1 cellular context compared by ENCODE assay signal in the genomic region with DNA sequence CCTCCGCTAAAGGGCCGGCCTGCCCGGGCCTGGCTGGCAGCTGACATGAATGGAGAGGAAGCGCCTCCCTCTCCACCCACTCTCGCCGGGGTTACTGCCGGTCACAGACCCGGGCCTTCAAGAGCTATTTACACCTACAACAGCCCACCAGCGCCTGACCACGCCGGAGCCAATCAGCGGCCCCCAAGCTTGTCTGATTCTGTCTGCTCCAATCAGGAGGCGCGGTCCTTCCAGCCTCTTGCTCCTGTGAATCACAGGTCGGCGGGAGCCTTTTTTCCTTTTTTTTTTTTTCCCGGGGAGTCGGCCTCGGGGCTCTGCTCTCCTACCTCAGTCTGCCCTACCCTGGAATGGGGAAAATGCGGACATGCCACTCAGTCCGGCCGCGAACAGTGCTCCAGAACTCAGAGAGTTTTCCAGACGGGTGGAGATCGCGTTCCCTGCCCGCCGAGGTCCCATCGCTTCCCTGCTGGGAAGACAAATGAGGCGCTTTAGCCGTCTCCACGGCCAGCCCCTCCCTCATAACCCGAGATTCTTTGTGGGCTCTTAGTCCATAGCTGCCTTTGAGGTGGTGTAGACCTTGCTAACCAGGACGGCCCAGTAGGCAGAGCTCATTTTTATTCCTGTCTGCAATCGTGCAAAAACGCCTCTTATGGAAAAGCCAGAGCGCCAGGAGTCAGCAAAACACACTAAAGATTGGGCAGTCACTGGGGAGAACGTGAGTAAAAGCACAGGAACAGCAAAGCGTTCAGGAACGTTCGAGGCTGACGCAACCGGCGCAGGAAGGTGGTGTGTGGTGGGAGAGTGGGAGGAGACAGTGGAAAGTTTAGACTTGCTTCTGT.
TF ChIP-seq lines count a peak whose summit lies in the region.

No MANE protein-coding gene starts in this region.

TF ChIP-seq in K562, 482 proteins besides CTCF, POLR2A, EP300 and RAD21 (continued from another document and continues in another):
- TF ChIP-seq, protein P1, sequence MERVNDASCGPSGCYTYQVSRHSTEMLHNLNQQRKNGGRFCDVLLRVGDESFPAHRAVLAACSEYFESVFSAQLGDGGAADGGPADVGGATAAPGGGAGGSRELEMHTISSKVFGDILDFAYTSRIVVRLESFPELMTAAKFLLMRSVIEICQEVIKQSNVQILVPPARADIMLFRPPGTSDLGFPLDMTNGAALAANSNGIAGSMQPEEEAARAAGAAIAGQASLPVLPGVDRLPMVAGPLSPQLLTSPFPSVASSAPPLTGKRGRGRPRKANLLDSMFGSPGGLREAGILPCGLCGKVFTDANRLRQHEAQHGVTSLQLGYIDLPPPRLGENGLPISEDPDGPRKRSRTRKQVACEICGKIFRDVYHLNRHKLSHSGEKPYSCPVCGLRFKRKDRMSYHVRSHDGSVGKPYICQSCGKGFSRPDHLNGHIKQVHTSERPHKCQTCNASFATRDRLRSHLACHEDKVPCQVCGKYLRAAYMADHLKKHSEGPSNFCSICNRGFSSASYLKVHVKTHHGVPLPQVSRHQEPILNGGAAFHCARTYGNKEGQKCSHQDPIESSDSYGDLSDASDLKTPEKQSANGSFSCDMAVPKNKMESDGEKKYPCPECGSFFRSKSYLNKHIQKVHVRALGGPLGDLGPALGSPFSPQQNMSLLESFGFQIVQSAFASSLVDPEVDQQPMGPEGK (CRISPR knock-in tag; IDR thresholded peaks at IDR 0.05; ENCODE audit: borderline replicate concordance): no peak
- peak; percentile 70 for TF ChIP-seq SPI1 (IDR thresholded peaks at IDR 0.05; ENCODE audit: borderline replicate concordance, low read depth, low read length)
- TF ChIP-seq SIN3A (IDR thresholded peaks at IDR 0.05; ENCODE audit: borderline replicate concordance in 2 of 2, control insufficient read depth in 1 of 2, low read depth in 2 of 2, low read length in 2 of 2): no peak; a peak in 1 of 4 replicates
- TF ChIP-seq TAF7 (tag; IDR thresholded peaks at IDR 0.05): peak; percentile 70
- TF ChIP-seq CEBPB (tag; IDR thresholded peaks at IDR 0.05): peak; percentile 96
- peak; percentile 92 for TF ChIP-seq JUND (IDR thresholded peaks at IDR 0.05; ENCODE audit: borderline replicate concordance, low read depth, low read length)
- TF ChIP-seq JUND (tag; IDR thresholded peaks at IDR 0.05; ENCODE audit: borderline replicate concordance, low read depth, low read length): peak; percentile 40; the same call in 1 of the 3 replicates
- no peak for TF ChIP-seq ZNF583 (CRISPR knock-in tag; IDR thresholded peaks at IDR 0.05)
- TF ChIP-seq, protein P2, sequence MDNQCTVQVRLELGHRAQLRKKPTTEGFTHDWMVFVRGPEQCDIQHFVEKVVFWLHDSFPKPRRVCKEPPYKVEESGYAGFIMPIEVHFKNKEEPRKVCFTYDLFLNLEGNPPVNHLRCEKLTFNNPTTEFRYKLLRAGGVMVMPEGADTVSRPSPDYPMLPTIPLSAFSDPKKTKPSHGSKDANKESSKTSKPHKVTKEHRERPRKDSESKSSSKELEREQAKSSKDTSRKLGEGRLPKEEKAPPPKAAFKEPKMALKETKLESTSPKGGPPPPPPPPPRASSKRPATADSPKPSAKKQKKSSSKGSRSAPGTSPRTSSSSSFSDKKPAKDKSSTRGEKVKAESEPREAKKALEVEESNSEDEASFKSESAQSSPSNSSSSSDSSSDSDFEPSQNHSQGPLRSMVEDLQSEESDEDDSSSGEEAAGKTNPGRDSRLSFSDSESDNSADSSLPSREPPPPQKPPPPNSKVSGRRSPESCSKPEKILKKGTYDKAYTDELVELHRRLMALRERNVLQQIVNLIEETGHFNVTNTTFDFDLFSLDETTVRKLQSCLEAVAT (IDR thresholded peaks at IDR 0.05): peak in 1 of 2 experiments; percentile 32; a peak in 1 of 4 replicates
- no peak for TF ChIP-seq PHF21A (IDR thresholded peaks at IDR 0.05; ENCODE audit: borderline replicate concordance, low read depth)
- peak; percentile 25; the same call in 1 of the 2 replicates for TF ChIP-seq GABPA (tag; conservative IDR thresholded peaks at IDR 0.05; ENCODE audit: low read depth)
- TF ChIP-seq, protein P3, sequence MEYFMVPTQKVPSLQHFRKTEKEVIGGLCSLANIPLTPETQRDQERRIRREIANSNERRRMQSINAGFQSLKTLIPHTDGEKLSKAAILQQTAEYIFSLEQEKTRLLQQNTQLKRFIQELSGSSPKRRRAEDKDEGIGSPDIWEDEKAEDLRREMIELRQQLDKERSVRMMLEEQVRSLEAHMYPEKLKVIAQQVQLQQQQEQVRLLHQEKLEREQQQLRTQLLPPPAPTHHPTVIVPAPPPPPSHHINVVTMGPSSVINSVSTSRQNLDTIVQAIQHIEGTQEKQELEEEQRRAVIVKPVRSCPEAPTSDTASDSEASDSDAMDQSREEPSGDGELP (CRISPR knock-in tag; IDR thresholded peaks at IDR 0.05; ENCODE audit: borderline replicate concordance): peak; percentile 87
- 0 out of 2 replicates have a peak, but pooled peaks have one; percentile 25 for TF ChIP-seq PTBP1 (IDR thresholded peaks at IDR 0.05; ENCODE audit: low read depth, low read length)
- TF ChIP-seq, protein P4, sequence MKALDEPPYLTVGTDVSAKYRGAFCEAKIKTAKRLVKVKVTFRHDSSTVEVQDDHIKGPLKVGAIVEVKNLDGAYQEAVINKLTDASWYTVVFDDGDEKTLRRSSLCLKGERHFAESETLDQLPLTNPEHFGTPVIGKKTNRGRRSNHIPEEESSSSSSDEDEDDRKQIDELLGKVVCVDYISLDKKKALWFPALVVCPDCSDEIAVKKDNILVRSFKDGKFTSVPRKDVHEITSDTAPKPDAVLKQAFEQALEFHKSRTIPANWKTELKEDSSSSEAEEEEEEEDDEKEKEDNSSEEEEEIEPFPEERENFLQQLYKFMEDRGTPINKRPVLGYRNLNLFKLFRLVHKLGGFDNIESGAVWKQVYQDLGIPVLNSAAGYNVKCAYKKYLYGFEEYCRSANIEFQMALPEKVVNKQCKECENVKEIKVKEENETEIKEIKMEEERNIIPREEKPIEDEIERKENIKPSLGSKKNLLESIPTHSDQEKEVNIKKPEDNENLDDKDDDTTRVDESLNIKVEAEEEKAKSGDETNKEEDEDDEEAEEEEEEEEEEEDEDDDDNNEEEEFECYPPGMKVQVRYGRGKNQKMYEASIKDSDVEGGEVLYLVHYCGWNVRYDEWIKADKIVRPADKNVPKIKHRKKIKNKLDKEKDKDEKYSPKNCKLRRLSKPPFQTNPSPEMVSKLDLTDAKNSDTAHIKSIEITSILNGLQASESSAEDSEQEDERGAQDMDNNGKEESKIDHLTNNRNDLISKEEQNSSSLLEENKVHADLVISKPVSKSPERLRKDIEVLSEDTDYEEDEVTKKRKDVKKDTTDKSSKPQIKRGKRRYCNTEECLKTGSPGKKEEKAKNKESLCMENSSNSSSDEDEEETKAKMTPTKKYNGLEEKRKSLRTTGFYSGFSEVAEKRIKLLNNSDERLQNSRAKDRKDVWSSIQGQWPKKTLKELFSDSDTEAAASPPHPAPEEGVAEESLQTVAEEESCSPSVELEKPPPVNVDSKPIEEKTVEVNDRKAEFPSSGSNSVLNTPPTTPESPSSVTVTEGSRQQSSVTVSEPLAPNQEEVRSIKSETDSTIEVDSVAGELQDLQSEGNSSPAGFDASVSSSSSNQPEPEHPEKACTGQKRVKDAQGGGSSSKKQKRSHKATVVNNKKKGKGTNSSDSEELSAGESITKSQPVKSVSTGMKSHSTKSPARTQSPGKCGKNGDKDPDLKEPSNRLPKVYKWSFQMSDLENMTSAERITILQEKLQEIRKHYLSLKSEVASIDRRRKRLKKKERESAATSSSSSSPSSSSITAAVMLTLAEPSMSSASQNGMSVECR (CRISPR knock-in tag; IDR thresholded peaks at IDR 0.05): no peak
- TF ChIP-seq ZNF644 (tag; IDR thresholded peaks at IDR 0.05; ENCODE audit: low read depth): no peak
- TF ChIP-seq, protein P5, sequence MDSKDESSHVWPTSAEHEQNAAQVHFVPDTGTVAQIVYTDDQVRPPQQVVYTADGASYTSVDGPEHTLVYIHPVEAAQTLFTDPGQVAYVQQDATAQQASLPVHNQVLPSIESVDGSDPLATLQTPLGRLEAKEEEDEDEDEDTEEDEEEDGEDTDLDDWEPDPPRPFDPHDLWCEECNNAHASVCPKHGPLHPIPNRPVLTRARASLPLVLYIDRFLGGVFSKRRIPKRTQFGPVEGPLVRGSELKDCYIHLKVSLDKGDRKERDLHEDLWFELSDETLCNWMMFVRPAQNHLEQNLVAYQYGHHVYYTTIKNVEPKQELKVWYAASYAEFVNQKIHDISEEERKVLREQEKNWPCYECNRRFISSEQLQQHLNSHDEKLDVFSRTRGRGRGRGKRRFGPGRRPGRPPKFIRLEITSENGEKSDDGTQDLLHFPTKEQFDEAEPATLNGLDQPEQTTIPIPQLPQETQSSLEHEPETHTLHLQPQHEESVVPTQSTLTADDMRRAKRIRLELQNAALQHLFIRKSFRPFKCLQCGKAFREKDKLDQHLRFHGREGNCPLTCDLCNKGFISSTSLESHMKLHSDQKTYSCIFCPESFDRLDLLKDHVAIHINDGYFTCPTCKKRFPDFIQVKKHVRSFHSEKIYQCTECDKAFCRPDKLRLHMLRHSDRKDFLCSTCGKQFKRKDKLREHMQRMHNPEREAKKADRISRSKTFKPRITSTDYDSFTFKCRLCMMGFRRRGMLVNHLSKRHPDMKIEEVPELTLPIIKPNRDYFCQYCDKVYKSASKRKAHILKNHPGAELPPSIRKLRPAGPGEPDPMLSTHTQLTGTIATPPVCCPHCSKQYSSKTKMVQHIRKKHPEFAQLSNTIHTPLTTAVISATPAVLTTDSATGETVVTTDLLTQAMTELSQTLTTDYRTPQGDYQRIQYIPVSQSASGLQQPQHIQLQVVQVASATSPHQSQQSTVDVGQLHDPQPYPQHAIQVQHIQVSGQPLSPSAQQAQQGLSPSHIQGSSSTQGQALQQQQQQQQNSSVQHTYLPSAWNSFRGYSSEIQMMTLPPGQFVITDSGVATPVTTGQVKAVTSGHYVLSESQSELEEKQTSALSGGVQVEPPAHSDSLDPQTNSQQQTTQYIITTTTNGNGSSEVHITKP (IDR thresholded peaks at IDR 0.05; ENCODE audit: partially characterized antibody): peak; percentile 16
- TF ChIP-seq, protein P6, sequence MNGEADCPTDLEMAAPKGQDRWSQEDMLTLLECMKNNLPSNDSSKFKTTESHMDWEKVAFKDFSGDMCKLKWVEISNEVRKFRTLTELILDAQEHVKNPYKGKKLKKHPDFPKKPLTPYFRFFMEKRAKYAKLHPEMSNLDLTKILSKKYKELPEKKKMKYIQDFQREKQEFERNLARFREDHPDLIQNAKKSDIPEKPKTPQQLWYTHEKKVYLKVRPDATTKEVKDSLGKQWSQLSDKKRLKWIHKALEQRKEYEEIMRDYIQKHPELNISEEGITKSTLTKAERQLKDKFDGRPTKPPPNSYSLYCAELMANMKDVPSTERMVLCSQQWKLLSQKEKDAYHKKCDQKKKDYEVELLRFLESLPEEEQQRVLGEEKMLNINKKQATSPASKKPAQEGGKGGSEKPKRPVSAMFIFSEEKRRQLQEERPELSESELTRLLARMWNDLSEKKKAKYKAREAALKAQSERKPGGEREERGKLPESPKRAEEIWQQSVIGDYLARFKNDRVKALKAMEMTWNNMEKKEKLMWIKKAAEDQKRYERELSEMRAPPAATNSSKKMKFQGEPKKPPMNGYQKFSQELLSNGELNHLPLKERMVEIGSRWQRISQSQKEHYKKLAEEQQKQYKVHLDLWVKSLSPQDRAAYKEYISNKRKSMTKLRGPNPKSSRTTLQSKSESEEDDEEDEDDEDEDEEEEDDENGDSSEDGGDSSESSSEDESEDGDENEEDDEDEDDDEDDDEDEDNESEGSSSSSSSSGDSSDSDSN (IDR thresholded peaks at IDR 0.05; ENCODE audit: borderline replicate concordance in 1 of 2, low read depth in 2 of 2, low read length in 2 of 2): peak; percentile 48 to 91; a peak in 3 of 4 replicates
- TF ChIP-seq ZNF408 (CRISPR knock-in tag; IDR thresholded peaks at IDR 0.05; ENCODE audit: low read depth): no peak
- peak; percentile 77 for TF ChIP-seq CREM (IDR thresholded peaks at IDR 0.05; ENCODE audit: low read depth)
- TF ChIP-seq, protein P7, sequence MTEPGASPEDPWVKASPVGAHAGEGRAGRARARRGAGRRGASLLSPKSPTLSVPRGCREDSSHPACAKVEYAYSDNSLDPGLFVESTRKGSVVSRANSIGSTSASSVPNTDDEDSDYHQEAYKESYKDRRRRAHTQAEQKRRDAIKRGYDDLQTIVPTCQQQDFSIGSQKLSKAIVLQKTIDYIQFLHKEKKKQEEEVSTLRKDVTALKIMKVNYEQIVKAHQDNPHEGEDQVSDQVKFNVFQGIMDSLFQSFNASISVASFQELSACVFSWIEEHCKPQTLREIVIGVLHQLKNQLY (CRISPR knock-in tag; conservative IDR thresholded peaks at IDR 0.05): no peak
- TF ChIP-seq ZNF146 (CRISPR knock-in tag; IDR thresholded peaks at IDR 0.05; ENCODE audit: unreplicated experiment): no peak
- no peak for TF ChIP-seq ZNF695 (CRISPR knock-in tag; IDR thresholded peaks at IDR 0.05)
- TF ChIP-seq, protein P8, sequence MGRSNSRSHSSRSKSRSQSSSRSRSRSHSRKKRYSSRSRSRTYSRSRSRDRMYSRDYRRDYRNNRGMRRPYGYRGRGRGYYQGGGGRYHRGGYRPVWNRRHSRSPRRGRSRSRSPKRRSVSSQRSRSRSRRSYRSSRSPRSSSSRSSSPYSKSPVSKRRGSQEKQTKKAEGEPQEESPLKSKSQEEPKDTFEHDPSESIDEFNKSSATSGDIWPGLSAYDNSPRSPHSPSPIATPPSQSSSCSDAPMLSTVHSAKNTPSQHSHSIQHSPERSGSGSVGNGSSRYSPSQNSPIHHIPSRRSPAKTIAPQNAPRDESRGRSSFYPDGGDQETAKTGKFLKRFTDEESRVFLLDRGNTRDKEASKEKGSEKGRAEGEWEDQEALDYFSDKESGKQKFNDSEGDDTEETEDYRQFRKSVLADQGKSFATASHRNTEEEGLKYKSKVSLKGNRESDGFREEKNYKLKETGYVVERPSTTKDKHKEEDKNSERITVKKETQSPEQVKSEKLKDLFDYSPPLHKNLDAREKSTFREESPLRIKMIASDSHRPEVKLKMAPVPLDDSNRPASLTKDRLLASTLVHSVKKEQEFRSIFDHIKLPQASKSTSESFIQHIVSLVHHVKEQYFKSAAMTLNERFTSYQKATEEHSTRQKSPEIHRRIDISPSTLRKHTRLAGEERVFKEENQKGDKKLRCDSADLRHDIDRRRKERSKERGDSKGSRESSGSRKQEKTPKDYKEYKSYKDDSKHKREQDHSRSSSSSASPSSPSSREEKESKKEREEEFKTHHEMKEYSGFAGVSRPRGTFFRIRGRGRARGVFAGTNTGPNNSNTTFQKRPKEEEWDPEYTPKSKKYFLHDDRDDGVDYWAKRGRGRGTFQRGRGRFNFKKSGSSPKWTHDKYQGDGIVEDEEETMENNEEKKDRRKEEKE (IDR thresholded peaks at IDR 0.05; ENCODE audit: borderline replicate concordance in 1 of 2, control insufficient read depth in 1 of 2, low read depth in 2 of 2, low read length in 1 of 2): no peak
- no peak for TF ChIP-seq PPARD (CRISPR knock-in tag; IDR thresholded peaks at IDR 0.05)
- TF ChIP-seq SNRNP70 (optimal IDR thresholded peaks at IDR 0.05; ENCODE audit: low read depth, low read length): no peak
- TF ChIP-seq SP2 (IDR thresholded peaks at IDR 0.05; ENCODE audit: extremely low read depth, low read depth, low read length, poor library complexity, severe bottlenecking): no peak
- TF ChIP-seq, protein P9, sequence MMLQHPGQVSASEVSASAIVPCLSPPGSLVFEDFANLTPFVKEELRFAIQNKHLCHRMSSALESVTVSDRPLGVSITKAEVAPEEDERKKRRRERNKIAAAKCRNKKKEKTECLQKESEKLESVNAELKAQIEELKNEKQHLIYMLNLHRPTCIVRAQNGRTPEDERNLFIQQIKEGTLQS (IDR thresholded peaks at IDR 0.05): peak; percentile 97
- TF ChIP-seq, protein P9 (CRISPR knock-in tag; conservative IDR thresholded peaks at IDR 0.05): peak; percentile 82
- no peak for TF ChIP-seq ZNF239 (CRISPR knock-in tag; IDR thresholded peaks at IDR 0.05)
